Comparison of ENCODE assay signal across 25 cellular contexts in genomic region chr12:116779597-116779996, GRCh38.
"Had no signal": no experiment of that assay in that cellular context is flagged by ENCODE, and none has a peak within 500 bp of the region (broad histone marks: within the 10 kb centered on the region; RNA-seq: fewer than 3 reads in every experiment).

No MANE protein-coding gene starts in this region.

- H3K27me3 ChIP-seq: hepatocyte, pancreas, tibial nerve, vagina had no signal

- H3K9me3 ChIP-seq: mucosa of descending colon, pancreas, prostate gland, tibial nerve, vagina had no signal

- H3K4me1 Mint-ChIP-seq: stimulated activated effector memory CD8-positive, alpha-beta T cell treated with anti-CD3 and anti-CD28 coated beads, Interleukin-12 subunit alpha, Interleukin-12 subunit beta, amount 100 ng/mL, for 72 hours; stimulated activated naive CD8-positive, alpha-beta T cell treated with anti-CD3 and anti-CD28 coated beads, Interleukin-15, amount 100 ng/mL, for 72 hours had no signal

- H3K36me3 ChIP-seq: left ventricle myocardium inferior, pancreas, prostate gland, vagina had no signal

- DNase-seq: islet precursor cell; left ventricle myocardium inferior; mesendoderm; midbrain; mucosa of descending colon; naive thymus-derived CD4-positive, alpha-beta T cell; nucleus accumbens; pancreas; posterior cingulate gyrus; retina; right cardiac atrium; stimulated activated CD4-positive, alpha-beta T cell treated with anti-CD3 and anti-CD28 coated beads, Interleukin-4, amount 100 ng/mL, for 24 hours; stimulated activated naive CD4-positive, alpha-beta T cell treated with Interleukin-2 at 50 U/mL for 16 hours; stimulated activated naive CD8-positive, alpha-beta T cell treated with anti-CD3 and anti-CD28 coated beads, Interleukin-15, amount 100 ng/mL, for 72 hours; substantia nigra had no signal

- H3K4me3 Mint-ChIP-seq: naive thymus-derived CD4-positive, alpha-beta T cell; natural killer cell treated with Interleukin-12 subunit alpha and Interleukin-12 subunit beta and Interleukin-15 and Interleukin-18, amount 100 ng/mL, for 72 hours; stimulated activated effector memory CD8-positive, alpha-beta T cell treated with anti-CD3 and anti-CD28 coated beads, Interleukin-12 subunit alpha, Interleukin-12 subunit beta, amount 100 ng/mL, for 72 hours; stimulated activated naive CD8-positive, alpha-beta T cell treated with anti-CD3 and anti-CD28 coated beads, Interleukin-15, amount 100 ng/mL, for 72 hours; type B pancreatic cell had no signal

- H3K27ac Mint-ChIP-seq: naive thymus-derived CD4-positive, alpha-beta T cell; natural killer cell treated with Interleukin-12 subunit alpha and Interleukin-12 subunit beta and Interleukin-15 and Interleukin-18, amount 100 ng/mL, for 72 hours; stimulated activated effector memory CD8-positive, alpha-beta T cell treated with anti-CD3 and anti-CD28 coated beads, Interleukin-12 subunit alpha, Interleukin-12 subunit beta, amount 100 ng/mL, for 72 hours; type B pancreatic cell had no signal

- H3K9me3 Mint-ChIP-seq: natural killer cell treated with Interleukin-12 subunit alpha and Interleukin-12 subunit beta and Interleukin-15 and Interleukin-18, amount 100 ng/mL, for 72 hours; stimulated activated effector memory CD8-positive, alpha-beta T cell treated with anti-CD3 and anti-CD28 coated beads, Interleukin-12 subunit alpha, Interleukin-12 subunit beta, amount 100 ng/mL, for 72 hours; stimulated activated naive CD8-positive, alpha-beta T cell treated with anti-CD3 and anti-CD28 coated beads, Interleukin-15, amount 100 ng/mL, for 72 hours; type B pancreatic cell had no signal

- ATAC-seq: mucosa of descending colon; naive thymus-derived CD4-positive, alpha-beta T cell; natural killer cell treated with Interleukin-12 subunit alpha and Interleukin-12 subunit beta and Interleukin-15 and Interleukin-18, amount 100 ng/mL, for 72 hours; pancreas; right cardiac atrium; sciatic nerve; stimulated activated effector memory CD8-positive, alpha-beta T cell treated with anti-CD3 and anti-CD28 coated beads, Interleukin-12 subunit alpha, Interleukin-12 subunit beta, amount 100 ng/mL, for 72 hours; stimulated activated naive CD8-positive, alpha-beta T cell treated with anti-CD3 and anti-CD28 coated beads, Interleukin-15, amount 100 ng/mL, for 72 hours had no signal

- H3K27ac ChIP-seq: hepatocyte, left ventricle myocardium inferior, pancreas, prostate gland, skin epidermis, tibial nerve, vagina had no signal

- H3K36me3 Mint-ChIP-seq: natural killer cell treated with Interleukin-12 subunit alpha and Interleukin-12 subunit beta and Interleukin-15 and Interleukin-18, amount 100 ng/mL, for 72 hours had no signal

- H3K4me3 ChIP-seq: hepatocyte, left ventricle myocardium inferior, lung, mucosa of descending colon, pancreas, prostate gland, skin epidermis, tibial nerve, vagina had no signal

- H3K4me1 ChIP-seq: left ventricle myocardium inferior, pancreas, prostate gland, tibial nerve, vagina had no signal

- H3K27me3 Mint-ChIP-seq: naive thymus-derived CD4-positive, alpha-beta T cell; natural killer cell treated with Interleukin-12 subunit alpha and Interleukin-12 subunit beta and Interleukin-15 and Interleukin-18, amount 100 ng/mL, for 72 hours; stimulated activated naive CD8-positive, alpha-beta T cell treated with anti-CD3 and anti-CD28 coated beads, Interleukin-15, amount 100 ng/mL, for 72 hours; type B pancreatic cell had no signal
